Comparison of ENCODE assay signal across 19 cellular contexts in genomic region chr3:179174316-179174715, GRCh38. TPM values are rescaled to one million over a fixed set of nuclear protein-coding genes. Genes with fewer than 3 reads are reported as not detected.
DNase-seq lines count a peak whose midpoint lies in the region; ATAC-seq, FAIRE-seq and TF ChIP-seq lines count a peak whose summit lies in the region.
"Had no signal": no experiment of that assay in that cellular context is flagged by ENCODE, and none has a peak within 500 bp of the region (broad histone marks: within the 10 kb centered on the region; RNA-seq: fewer than 3 reads in every experiment).

No MANE protein-coding gene starts in this region.

- peaks cover 5 to 22% of the 10 kb centered on the region in 2 donors for H3K9me3 ChIP-seq in ascending aorta
- H3K9me3 ChIP-seq: Caco-2 had no signal

- peak; percentile 56 for ATAC-seq in GM19452 (IDR thresholded peaks at IDR 0.05; ENCODE audit: unreplicated experiment)
- ATAC-seq in HG02763 (IDR thresholded peaks at IDR 0.05; ENCODE audit: unreplicated experiment), result peak; percentile 71

- no peak overlapping the region for H3K4me3 ChIP-seq in KMS-11 (IDR thresholded peaks at IDR 0.05; ENCODE audit: insufficient read depth, low read depth, low read length)
- H3K4me3 ChIP-seq in ascending aorta, result no peak overlapping the region
- H3K4me3 ChIP-seq: coronary artery, right atrium auricular region had no signal

- H2AFZ ChIP-seq in KMS-11 (ENCODE audit: low read depth), result no peak overlapping the region
- H2AFZ ChIP-seq: neural progenitor cell had no signal

- H3K36me3 ChIP-seq in KMS-11 (ENCODE audit: insufficient read depth) (no peaks in the 10 kb centered on the region), ascending aorta (no peaks in the 10 kb centered on the region)
- H3K36me3 ChIP-seq: neural progenitor cell, right atrium auricular region had no signal

- H3K9ac ChIP-seq in KMS-11, result no peak overlapping the region
- H3K9ac ChIP-seq: neural progenitor cell had no signal

- FAIRE-seq in GM12892 (lab: Jason Lieb, UNC) (peak; percentile 77), D721Med (lab: Jason Lieb, UNC) (no peak)

- TF ChIP-seq CTCF in KMS-11 (conservative IDR thresholded peaks at IDR 0.05; ENCODE audit: low read depth, low read length) (no peak), ascending aorta (IDR thresholded peaks at IDR 0.05) (no peak), D721Med (IDR thresholded peaks at IDR 0.05; ENCODE audit: insufficient read depth, missing control alignments) (no peak)

- H4K20me1 ChIP-seq in KMS-11 (ENCODE audit: insufficient read depth), result no peaks in the 10 kb centered on the region

- H3K79me2 ChIP-seq in KMS-11 (ENCODE audit: insufficient read depth, low read depth), result peaks cover 6% of the 10 kb centered on the region; the same call in 1 of the 2 replicates

- peak overlapping the region; percentile 40 for H3K4me2 ChIP-seq in KMS-11

- H3K4me1 ChIP-seq in KMS-11 (ENCODE audit: low read depth, poor library complexity, severe bottlenecking) (peaks cover 26% of the 10 kb centered on the region), ascending aorta (peaks cover 5 to 8% of the 10 kb centered on the region in 2 donors)
- H3K4me1 ChIP-seq: Caco-2 had no signal

- intact Hi-C loops in ascending aorta (cut with DNase I), result no loop called here

- no peaks in the 10 kb centered on the region for H3K27me3 ChIP-seq in KMS-11 (ENCODE audit: insufficient read depth, low read depth)
- no peaks in the 10 kb centered on the region for H3K27me3 ChIP-seq in ascending aorta
- H3K27me3 ChIP-seq: neural progenitor cell, right atrium auricular region had no signal

- DNase-seq in GM12892 (ENCODE audit: insufficient read length) (no peak), ascending aorta (ENCODE audit: low spot score in 2 of 2) (no peak), NOMO-1 (lab: John Stamatoyannopoulos, UW; ENCODE audit: unreplicated experiment in 2 of 2) (no peak), D721Med (ENCODE audit: insufficient read length, low spot score) (no peak), KG1 (lab: John Stamatoyannopoulos, UW) (no peak)
- DNase-seq: ACHN; activated CD4-positive, CD25-positive, alpha-beta regulatory T cell treated with anti-CD3 and anti-CD28 coated beads, Interleukin-2, amount 50 U/mL, for 72 hours; Caco-2; GDM1; GOT3; mesenchymal stem cell; NCI-H2081 treated with DMSO at 0.1 percent for 48 hours; T-helper 2 cell had no signal

- H3K27ac ChIP-seq in KMS-11 (peak overlapping the region; percentile 21; the same call in 1 of the 2 replicates), ascending aorta (no peak overlapping the region)
- H3K27ac ChIP-seq: neural progenitor cell, right atrium auricular region had no signal

- TF ChIP-seq POLR2A in GM12892 (IDR thresholded peaks at IDR 0.05; ENCODE audit: low read depth, low read length), result no peak

RNA-seq across cellular contexts. Expression of gene PIK3CA, which starts 26.2 kb away (rescaled TPM):
- polyA plus RNA-seq in GM12892 (2012; ENCODE audit: missing spikeins), result 12.9 TPM
- total RNA-seq in ascending aorta, result 12.7 TPM
